ENCODE assay signal across 24 cellular contexts in genomic region chr1:41416081-41416480, GRCh38. TPM values are rescaled to one million over a fixed set of nuclear protein-coding genes. Genes with fewer than 3 reads are reported as not detected.
DNase-seq lines count a peak whose midpoint lies in the region; ATAC-seq, FAIRE-seq and TF ChIP-seq lines count a peak whose summit lies in the region.
"Had no signal": no experiment of that assay in that cellular context is flagged by ENCODE, and none has a peak within 500 bp of the region (broad histone marks: within the 10 kb centered on the region; RNA-seq: fewer than 3 reads in every experiment).

No MANE protein-coding gene starts in this region.

- H4K20me1 ChIP-seq in BLaER1 treated with 17β-estradiol and CSF1 and Interleukin-3, amounts not matched to agents 10 nM and 100 nM: no peaks in the 10 kb centered on the region

- in situ Hi-C loops in transverse colon (cut with MboI; ENCODE audit: low pct_ligation_motif_present in 1 of 4, low pct_unique_long_range_greater_than_20kb in 1 of 4, low sequenced_read_pairs in 3 of 4): loop anchor here (10.0 kb wide), 3 partner anchors 91 to 151 kb away; no protein-coding TSS in a partner anchor

- H3K36me3 ChIP-seq in BLaER1 treated with 17β-estradiol and CSF1 and Interleukin-3, amounts not matched to agents 10 nM and 100 nM: no peaks in the 10 kb centered on the region
- H3K36me3 ChIP-seq in kidney (ENCODE audit: control insufficient read depth in 1 of 2, insufficient read depth in 2 of 2, low read length in 2 of 2): no peaks in the 10 kb centered on the region
- H3K36me3 ChIP-seq in transverse colon: no peaks in the 10 kb centered on the region

- POLR2A ChIA-PET in CD4-positive, alpha-beta T cell (lab: Charles Lee): no interaction called here

- CTCF ChIA-PET in CD4-positive, alpha-beta T cell (lab: Charles Lee): interaction anchor here (2.7 kb wide), 1 partner anchor 149 kb away, joined by 7 read pairs; no protein-coding TSS in a partner anchor

- H3K4me3 Mint-ChIP-seq in CD4-positive, alpha-beta T cell: no peak overlapping the region
- H3K4me3 Mint-ChIP-seq: CD4-positive, alpha-beta memory T cell; T-helper 1 cell treated with Interleukin-12 subunit alpha and Interleukin-12 subunit beta and Interleukin-4 antibody, amounts not matched to agents 30 μg/mL and 1 μg/mL, for 36 hours had no signal

- H3K27ac Mint-ChIP-seq in CD4-positive, alpha-beta T cell: no peak overlapping the region
- H3K27ac Mint-ChIP-seq: CD4-positive, alpha-beta memory T cell; IgD-negative memory B cell; T-helper 1 cell treated with Interleukin-12 subunit alpha and Interleukin-12 subunit beta and Interleukin-4 antibody, amounts not matched to agents 30 μg/mL and 1 μg/mL, for 36 hours had no signal

- no peaks in the 10 kb centered on the region for H3K27me3 ChIP-seq in BLaER1 treated with 17β-estradiol and CSF1 and Interleukin-3, amounts not matched to agents 10 nM and 100 nM
- H3K27me3 ChIP-seq in CD4-positive, alpha-beta T cell (ENCODE audit: control insufficient read depth, insufficient read depth, low read length): no peaks in the 10 kb centered on the region
- no peaks in the 10 kb centered on the region for H3K27me3 ChIP-seq in transverse colon

- peaks cover 27 to 72% (median 60%) of the 10 kb centered on the region in 10 experiments for H3K4me1 ChIP-seq in BLaER1 treated with 17β-estradiol and CSF1 and Interleukin-3, amounts not matched to agents 10 nM and 100 nM
- H3K4me1 ChIP-seq in kidney (ENCODE audit: control insufficient read depth in 1 of 2, insufficient read depth in 1 of 2, low read depth in 1 of 2, low read length in 2 of 2): no peaks in the 10 kb centered on the region
- H3K4me1 ChIP-seq in transverse colon: peaks cover 0 to 21% (median 6%) of the 10 kb centered on the region in 4 donors
- H3K4me1 ChIP-seq: Caco-2 had no signal

- H3K4me1 Mint-ChIP-seq in CD4-positive, alpha-beta T cell (ENCODE audit: low read depth): no peaks in the 10 kb centered on the region
- H3K4me1 Mint-ChIP-seq: CD4-positive, alpha-beta memory T cell had no signal

- H3K4me3 ChIP-seq in BLaER1 treated with 17β-estradiol and CSF1 and Interleukin-3, amounts not matched to agents 10 nM and 100 nM: no peak overlapping the region
- no peak overlapping the region for H3K4me3 ChIP-seq in kidney (ENCODE audit: low read length in 2 of 2)
- H3K4me3 ChIP-seq in transverse colon: no peak overlapping the region
- H3K4me3 ChIP-seq: PC-9 had no signal

- peaks cover 0 to 6% (median 3%) of the 10 kb centered on the region in 11 experiments; a peak in 8 of 22 replicates for H3K9me3 ChIP-seq in BLaER1 treated with 17β-estradiol and CSF1 and Interleukin-3, amounts not matched to agents 10 nM and 100 nM (replicated peaks in 1 of 11)
- H3K9me3 ChIP-seq in kidney (ENCODE audit: control insufficient read depth in 1 of 2, low read length in 2 of 2) (no peaks in the 10 kb centered on the region), transverse colon (no peaks in the 10 kb centered on the region)
- H3K9me3 ChIP-seq in CD4-positive, alpha-beta T cell (ENCODE audit: control insufficient read depth, low read length): no peaks in the 10 kb centered on the region
- H3K9me3 ChIP-seq: Caco-2, SK-N-SH had no signal

- FAIRE-seq in kidney (lab: Jason Lieb, UNC): no peak
- FAIRE-seq: G401.6, H54 had no signal

- peak overlapping the region in 10 of 11 experiments; percentile 43 to 92 (median 72); a peak in 19 of 22 replicates for H3K4me2 ChIP-seq in BLaER1 treated with 17β-estradiol and CSF1 and Interleukin-3, amounts not matched to agents 10 nM and 100 nM
- H3K4me2 ChIP-seq: KMS-11, SK-N-SH had no signal

- WGBS in transverse colon (ENCODE audit: low coverage in 1 of 2), 2 donors: 82% methylated on average over 2 of the region's 5 CpGs; no CpG with 5 or more reads in 1 of the 2 donors

- H3K9ac ChIP-seq in BLaER1 treated with 17β-estradiol and CSF1 and Interleukin-3, amounts not matched to agents 10 nM and 100 nM: peak overlapping the region in 3 of 11 experiments; percentile 0 to 19 (median 8); a peak in 2 of 22 replicates
- H3K9ac ChIP-seq in kidney (ENCODE audit: low read length in 2 of 2): no peak overlapping the region
- H3K9ac ChIP-seq: KMS-11, SK-N-SH had no signal

- intact Hi-C loops in kidney (cut with DNase I): loop anchor here (5.0 kb wide), 1 partner anchor 144 kb away; no protein-coding TSS in a partner anchor
- intact Hi-C loops in CD4-positive, alpha-beta T cell (cut with DNase I, micrococcal nuclease): loop anchor here in 1 of 2 experiments (5.0 kb wide), 1 partner anchor 104 kb away; no protein-coding TSS in a partner anchor
- intact Hi-C loops in transverse colon (cut with DNase I; ENCODE audit: low total_unique reads): loop anchor here (5.0 kb wide), 1 partner anchor 134 kb away; no protein-coding TSS in a partner anchor

- peak overlapping the region in 1 of 11 experiments; percentile 35; a peak in 2 of 22 replicates for H3K27ac ChIP-seq in BLaER1 treated with 17β-estradiol and CSF1 and Interleukin-3, amounts not matched to agents 10 nM and 100 nM
- H3K27ac ChIP-seq in kidney (ENCODE audit: low read depth in 2 of 2, low read length in 2 of 2): no peak overlapping the region
- no peak overlapping the region for H3K27ac ChIP-seq in CD4-positive, alpha-beta T cell (ENCODE audit: low read depth, low read length)
- no peak overlapping the region for H3K27ac ChIP-seq in transverse colon
- H3K27ac ChIP-seq: HL-60, KMS-11, PC-9 had no signal

- ATAC-seq in CD4-positive, alpha-beta T cell (ENCODE audit: poor library complexity): no peak

- no peak for TF ChIP-seq EP300 in transverse colon (IDR thresholded peaks at IDR 0.05; ENCODE audit: low read depth)

- peak; percentile 30 to 49 for DNase-seq in NCI-H2081 (lab: John Stamatoyannopoulos, UW)
- DNase-seq in NCI-H2081 treated with DMSO at 0.1 percent for 48 hours (lab: John Stamatoyannopoulos, UW): no peak
- peak; percentile 50 for DNase-seq in NCI-H2171 treated with DMSO at 0.1 percent for 48 hours (lab: John Stamatoyannopoulos, UW)
- peak; percentile 53 for DNase-seq in kidney
- no peak for DNase-seq in CD4-positive, alpha-beta T cell
- DNase-seq in activated CD4-positive, alpha-beta T cell treated with anti-CD3 and anti-CD28 coated beads, Interleukin-2, amount 50 U/mL, for 1 hour: no peak
- DNase-seq in transverse colon: no peak
- DNase-seq: Caco-2; CD4-positive, alpha-beta memory T cell; NCI-H1048; NCI-H1930; NCI-H446 treated with DMSO at 0.1 percent for 48 hours; NCI-H526; RPMI8226; SK-N-SH; SW 1271 had no signal

- no peaks in the 10 kb centered on the region for H3K36me3 Mint-ChIP-seq in CD4-positive, alpha-beta T cell (ENCODE audit: low read depth)
- H3K36me3 Mint-ChIP-seq: CD4-positive, alpha-beta memory T cell had no signal

- no peak for TF ChIP-seq CTCF in kidney (IDR thresholded peaks at IDR 0.05; ENCODE audit: borderline replicate concordance, extremely low read depth, insufficient read depth)
- no peak for TF ChIP-seq CTCF in CD4-positive, alpha-beta T cell (IDR thresholded peaks at IDR 0.05)
- no peak for TF ChIP-seq CTCF in transverse colon (IDR thresholded peaks at IDR 0.05)

- TF ChIP-seq POLR2A in transverse colon (IDR thresholded peaks at IDR 0.05): no peak

- H3K9me3 Mint-ChIP-seq in CD4-positive, alpha-beta T cell: no peaks in the 10 kb centered on the region
- H3K9me3 Mint-ChIP-seq: T-helper 1 cell treated with Interleukin-12 subunit alpha and Interleukin-12 subunit beta and Interleukin-4 antibody, amounts not matched to agents 30 μg/mL and 1 μg/mL, for 36 hours had no signal

- H3K27me3 Mint-ChIP-seq in CD4-positive, alpha-beta T cell: peaks cover 5% of the 10 kb centered on the region

RNA-seq across cellular contexts. Expression of gene FOXO6, which starts 54.8 kb away (rescaled TPM):
- total RNA-seq in kidney (1.0 TPM), transverse colon (1 to 10 TPM in 1 of 4 donors, under 1 TPM in 1, not detected in 2; 0.14 to 4.1 TPM)
- 0.47 TPM for polyA plus RNA-seq in kidney (ENCODE audit: insufficient read depth, low read depth, low replicate concordance)
- total RNA-seq in CD4-positive, alpha-beta T cell: 1 to 10 TPM; 1.2 to 2.2 TPM
- total RNA-seq: CD4-positive, alpha-beta memory T cell had no signal
- polyA plus RNA-seq: CD4-positive, alpha-beta memory T cell; IgD-negative memory B cell had no signal

Comparison
In these comparisons a context has a peak if more than half of its experiments do, and no peak if none do; other contexts are left out.
1. DNase-seq: peak in NCI-H2081 (2 of 2), NCI-H2171 treated with DMSO at 0.1 percent for 48 hours (single experiment) and kidney (single experiment); none in NCI-H2081 treated with DMSO at 0.1 percent for 48 hours (single experiment), CD4-positive, alpha-beta T cell (0 of 10), activated CD4-positive, alpha-beta T cell treated with anti-CD3 and anti-CD28 coated beads, Interleukin-2, amount 50 U/mL, for 1 hour (single experiment) and transverse colon (single experiment).